Comparison of ENCODE assay signal across 8 cellular contexts in the genomic region with DNA sequence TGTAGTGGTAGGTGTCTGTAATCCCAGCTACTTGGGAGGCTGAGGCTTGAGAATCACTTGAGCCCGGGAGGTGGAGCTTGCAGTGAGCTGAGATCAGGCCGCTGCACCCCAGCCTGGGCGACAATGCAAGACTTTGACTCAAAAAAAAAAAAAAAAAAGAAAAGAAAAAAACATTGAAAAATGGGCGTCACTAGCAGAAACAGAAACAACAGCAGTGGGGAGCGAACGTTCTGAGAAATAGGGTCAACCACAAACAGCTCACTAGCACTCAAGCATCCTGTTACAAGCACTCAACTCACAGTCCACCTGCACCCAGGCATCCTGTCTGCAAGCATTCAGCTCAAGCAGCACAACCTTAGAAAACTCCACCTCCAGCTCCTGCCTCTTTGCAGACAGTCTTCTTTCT.
DNase-seq lines count a peak whose midpoint lies in the region; ATAC-seq lines count a peak whose summit lies in the region.

No MANE protein-coding gene starts in this region.

- peak; percentile 33 for DNase-seq in COLO668 (lab: John Stamatoyannopoulos, UW; ENCODE audit: unreplicated experiment)
- DNase-seq in T-helper 2 cell: peak; percentile 32 to 100 (median 73)
- peak; percentile 11 for DNase-seq in astrocyte of the hippocampus (ENCODE audit: low read depth, low spot score)
- peak; percentile 51 for DNase-seq in stimulated activated CD8-positive, alpha-beta memory T cell treated with anti-CD3 and anti-CD28 coated beads, Interleukin-15, amount 100 ng/mL, for 1 hour (ENCODE audit: low read depth)
- no peak for DNase-seq in GOT3 (lab: John Stamatoyannopoulos, UW)
- no peak for DNase-seq in hippocampal formation (lab: John Stamatoyannopoulos, UW)

- peak; percentile 98 for ATAC-seq in GM19455 (IDR thresholded peaks at IDR 0.05; ENCODE audit: unreplicated experiment)
- peak; percentile 91 for ATAC-seq in HG03469 (IDR thresholded peaks at IDR 0.05; ENCODE audit: unreplicated experiment)

Comparison
In these comparisons a context has a peak if more than half of its experiments do, and no peak if none do; other contexts are left out.
1. DNase-seq: peak in COLO668 (single experiment), T-helper 2 cell (5 of 5), astrocyte of the hippocampus (single experiment) and stimulated activated CD8-positive, alpha-beta memory T cell treated with anti-CD3 and anti-CD28 coated beads, Interleukin-15, amount 100 ng/mL, for 1 hour (single experiment); none in GOT3 (single experiment) and hippocampal formation (0 of 2).